22 cellular contexts compared by ENCODE assay signal in the genomic region with DNA sequence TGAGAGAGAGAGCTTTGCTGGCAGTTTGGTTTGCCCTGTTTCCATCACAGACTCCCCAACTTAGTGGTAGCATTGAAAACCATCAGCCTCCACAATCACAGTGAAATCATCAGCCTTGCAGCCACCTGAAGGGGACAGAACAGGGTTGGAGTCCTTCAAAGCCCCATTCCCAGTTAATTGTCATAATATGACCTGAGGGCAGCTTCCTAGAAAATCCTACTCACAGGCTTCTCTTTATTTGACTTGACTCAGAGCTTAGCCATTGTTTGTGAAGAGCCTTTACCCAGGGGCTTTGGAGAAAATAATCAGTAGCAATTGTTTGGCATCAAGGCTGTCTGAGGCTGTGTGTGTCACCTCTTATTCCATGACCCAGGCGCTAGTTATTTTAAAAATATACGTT.
A peak's percentile ranks its signal among the peaks of the same experiment; 100 is the strongest.
DNase-seq lines count a peak whose midpoint lies in the region; FAIRE-seq and TF ChIP-seq lines count a peak whose summit lies in the region.
"Had no signal": no experiment of that assay in that cellular context is flagged by ENCODE, and none has a peak within 500 bp of the region (broad histone marks: within the 10 kb centered on the region; RNA-seq: fewer than 3 reads in every experiment).

No MANE protein-coding gene starts in this region.

- POLR2A ChIA-PET in activated CD4-positive, alpha-beta memory T cell treated with anti-CD3 and anti-CD28 coated beads for 36 hours (lab: Charles Lee) = no interaction called here

- CTCF ChIA-PET in activated CD4-positive, alpha-beta memory T cell treated with anti-CD3 and anti-CD28 coated beads for 36 hours (lab: Charles Lee) = no interaction called here

- no peaks in the 10 kb centered on the region for H3K4me1 Mint-ChIP-seq in activated CD4-positive, alpha-beta memory T cell treated with anti-CD3 and anti-CD28 coated beads for 36 hours (ENCODE audit: low read depth)
- H3K4me1 Mint-ChIP-seq: activated naive CD8-positive, alpha-beta T cell treated with anti-CD3 and anti-CD28 coated beads for 36 hours had no signal

- TF ChIP-seq CTCF in D721Med (IDR thresholded peaks at IDR 0.05; ENCODE audit: insufficient read depth, missing control alignments) (no peak), coronary artery (IDR thresholded peaks at IDR 0.05) (no peak)

- DNase-seq in D721Med (ENCODE audit: insufficient read length, low spot score) (no peak), NCI-H1092 (lab: John Stamatoyannopoulos, UW) (peak; percentile 33), NCI-H748 (lab: John Stamatoyannopoulos, UW; ENCODE audit: unreplicated experiment) (peak; percentile 96), epithelial cell of prostate (ENCODE audit: low read depth, low spot score) (peak; percentile 8), germinal center (ENCODE audit: low spot score) (no peak), coronary artery (ENCODE audit: low spot score) (no peak), frontal cortex (ENCODE audit: low spot score in 2 of 2) (no peak)
- DNase-seq in activated CD4-positive, alpha-beta memory T cell treated with anti-CD3 and anti-CD28 coated beads for 36 hours = no peak
- DNase-seq: activated CD4-positive, alpha-beta T cell treated with anti-CD3 and anti-CD28 coated beads for 48 hours; activated naive CD8-positive, alpha-beta T cell treated with anti-CD3 and anti-CD28 coated beads for 36 hours; colonic mucosa; DND-41; H7; NCI-H446 treated with DMSO at 0.1 percent for 48 hours; stimulated activated CD4-positive, alpha-beta T cell treated with anti-CD3 and anti-CD28 coated beads, Interleukin-4, amount 100 ng/mL, for 1 hour; SW 1271; tibial artery had no signal

- intact Hi-C loops in activated CD4-positive, alpha-beta memory T cell treated with anti-CD3 and anti-CD28 coated beads for 36 hours (cut with micrococcal nuclease) = no loop called here

- no peak overlapping the region for H3K27ac Mint-ChIP-seq in activated CD4-positive, alpha-beta memory T cell treated with anti-CD3 and anti-CD28 coated beads for 36 hours
- H3K27ac Mint-ChIP-seq: activated naive CD8-positive, alpha-beta T cell treated with anti-CD3 and anti-CD28 coated beads for 36 hours; activated T-helper 2 cell treated with anti-CD3 and anti-CD28 coated beads, Interferon-gamma antibody, Interleukin-2, Interleukin-4, amounts not matched to agents 10 μg/mL and 5 μg/mL and 100 μg/mL, durations not matched to agents 14 hours and 24 hours and 36 hours; stimulated activated naive CD8-positive, alpha-beta T cell treated with anti-CD3 and anti-CD28 coated beads, Interleukin-15, Interleukin-2, amounts not matched to agents 100 ng/mL and 50 ng/mL, for 24 hours had no signal

- FAIRE-seq in D721Med (lab: Jason Lieb, UNC) (peak; percentile 95), frontal cortex (lab: Jason Lieb, UNC) (no peak)

- no peaks in the 10 kb centered on the region for H3K36me3 Mint-ChIP-seq in activated CD4-positive, alpha-beta memory T cell treated with anti-CD3 and anti-CD28 coated beads for 36 hours
- H3K36me3 Mint-ChIP-seq: activated naive CD8-positive, alpha-beta T cell treated with anti-CD3 and anti-CD28 coated beads for 36 hours had no signal

- H3K27me3 Mint-ChIP-seq in activated CD4-positive, alpha-beta memory T cell treated with anti-CD3 and anti-CD28 coated beads for 36 hours = no peaks in the 10 kb centered on the region
- H3K27me3 Mint-ChIP-seq: activated naive CD8-positive, alpha-beta T cell treated with anti-CD3 and anti-CD28 coated beads for 36 hours; stimulated activated naive CD8-positive, alpha-beta T cell treated with anti-CD3 and anti-CD28 coated beads, Interleukin-15, Interleukin-2, amounts not matched to agents 100 ng/mL and 50 ng/mL, for 24 hours had no signal

- H3K27ac ChIP-seq in epithelial cell of prostate = no peak overlapping the region
- H3K27ac ChIP-seq in coronary artery = no peak overlapping the region
- H3K27ac ChIP-seq: C4-2B, colonic mucosa, RWPE1, tibial artery had no signal

- H3K4me3 ChIP-seq in coronary artery = no peak overlapping the region
- H3K4me3 ChIP-seq: colonic mucosa, smooth muscle cell, tibial artery had no signal

- H3K9me3 Mint-ChIP-seq in activated CD4-positive, alpha-beta memory T cell treated with anti-CD3 and anti-CD28 coated beads for 36 hours = peaks cover 10% of the 10 kb centered on the region
- H3K9me3 Mint-ChIP-seq: activated naive CD8-positive, alpha-beta T cell treated with anti-CD3 and anti-CD28 coated beads for 36 hours; activated T-helper 2 cell treated with anti-CD3 and anti-CD28 coated beads, Interferon-gamma antibody, Interleukin-2, Interleukin-4, amounts not matched to agents 10 μg/mL and 5 μg/mL and 100 μg/mL, durations not matched to agents 14 hours and 24 hours and 36 hours had no signal

- H3K4me3 Mint-ChIP-seq in activated CD4-positive, alpha-beta memory T cell treated with anti-CD3 and anti-CD28 coated beads for 36 hours = no peak overlapping the region
- H3K4me3 Mint-ChIP-seq: activated naive CD8-positive, alpha-beta T cell treated with anti-CD3 and anti-CD28 coated beads for 36 hours; stimulated activated naive CD8-positive, alpha-beta T cell treated with anti-CD3 and anti-CD28 coated beads, Interleukin-15, Interleukin-2, amounts not matched to agents 100 ng/mL and 50 ng/mL, for 24 hours had no signal

Comparison
In these comparisons a context has a peak if more than half of its experiments do, and no peak if none do; other contexts are left out.
1. DNase-seq: peak in NCI-H1092 (single experiment), NCI-H748 (single experiment) and epithelial cell of prostate (single experiment); none in D721Med (single experiment), germinal center (single experiment), coronary artery (single experiment), activated CD4-positive, alpha-beta memory T cell treated with anti-CD3 and anti-CD28 coated beads for 36 hours (single experiment) and frontal cortex (0 of 2).